Comparison of ENCODE assay signal across 15 cellular contexts in the genomic region with DNA sequence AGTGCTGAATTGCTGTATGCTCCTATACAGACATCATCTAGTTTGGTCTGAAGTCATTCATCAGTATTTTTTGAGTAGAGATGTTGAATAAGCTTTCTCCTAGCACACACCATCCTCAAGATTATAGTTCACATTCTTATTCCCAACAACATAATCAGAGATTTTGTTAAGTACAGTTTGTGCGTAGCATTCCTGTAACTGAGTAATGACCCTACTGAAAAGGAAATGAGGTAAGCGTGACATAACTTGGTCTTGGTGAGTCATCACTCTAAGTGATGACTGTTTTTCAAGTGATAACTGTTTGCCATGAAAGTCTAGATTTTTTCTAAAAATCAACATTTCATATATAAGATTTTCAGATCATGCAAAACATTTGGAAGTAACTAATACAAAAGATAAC. TPM values are rescaled to one million over a fixed set of nuclear protein-coding genes. Genes with fewer than 3 reads are reported as not detected.
DNase-seq lines count a peak whose midpoint lies in the region; ATAC-seq and TF ChIP-seq lines count a peak whose summit lies in the region.
"Had no signal": no experiment of that assay in that cellular context is flagged by ENCODE, and none has a peak within 500 bp of the region (broad histone marks: within the 10 kb centered on the region; RNA-seq: fewer than 3 reads in every experiment).

No MANE protein-coding gene starts in this region.

- DNase-seq in AG08395 (ENCODE audit: low spot score) (peak; percentile 50), HS-27A (ENCODE audit: low read depth) (peak; percentile 47), brain microvascular endothelial cell (peak; percentile 93), kidney tubule cell (ENCODE audit: low spot score) (peak; percentile 52), NCI-H1092 treated with DMSO at 0.1 percent for 48 hours (lab: John Stamatoyannopoulos, UW) (no peak)
- no peak for DNase-seq in stimulated activated CD4-positive, alpha-beta T cell treated with anti-CD3 and anti-CD28 coated beads, Interleukin-4, amount 100 ng/mL, for 1 hour
- DNase-seq in naive thymus-derived CD8-positive, alpha-beta T cell: no peak
- DNase-seq: activated CD8-positive, alpha-beta T cell treated with anti-CD3 and anti-CD28 coated beads for 36 hours; activated naive CD4-positive, alpha-beta T cell treated with anti-CD3 and anti-CD28 coated beads, Interleukin-2, amount 50 U/mL, for 16 hours; CD8-positive, alpha-beta T cell; sigmoid colon; transverse colon had no signal

- in situ Hi-C loops in brain microvascular endothelial cell (cut with HindIII; ENCODE audit: low pct_ligation_motif_present, low sequenced_read_pairs): no loop called here

- H3K27ac Mint-ChIP-seq in naive thymus-derived CD8-positive, alpha-beta T cell: no peak overlapping the region
- H3K27ac Mint-ChIP-seq: activated CD8-positive, alpha-beta T cell treated with anti-CD3 and anti-CD28 coated beads for 36 hours; CD8-positive, alpha-beta T cell had no signal

- no peak overlapping the region for H3K4me3 Mint-ChIP-seq in naive thymus-derived CD8-positive, alpha-beta T cell
- H3K4me3 Mint-ChIP-seq: activated CD8-positive, alpha-beta T cell treated with anti-CD3 and anti-CD28 coated beads for 36 hours; CD8-positive, alpha-beta T cell had no signal

- POLR2A ChIA-PET in naive thymus-derived CD8-positive, alpha-beta T cell (lab: Charles Lee): no interaction called here

- no peaks in the 10 kb centered on the region for H3K9me3 Mint-ChIP-seq in naive thymus-derived CD8-positive, alpha-beta T cell
- H3K9me3 Mint-ChIP-seq: activated CD8-positive, alpha-beta T cell treated with anti-CD3 and anti-CD28 coated beads for 36 hours; CD8-positive, alpha-beta T cell had no signal

- H3K27me3 ChIP-seq in brain microvascular endothelial cell (replicated peaks): no peaks in the 10 kb centered on the region
- H3K27me3 ChIP-seq: sigmoid colon, transverse colon had no signal

- TF ChIP-seq CTCF in brain microvascular endothelial cell (IDR thresholded peaks at IDR 0.05; ENCODE audit: low read depth, low read length, missing control alignments): no peak

- peak overlapping the region; percentile 94 for H3K27ac ChIP-seq in brain microvascular endothelial cell
- H3K27ac ChIP-seq: sigmoid colon, transverse colon had no signal

- H3K27me3 Mint-ChIP-seq in naive thymus-derived CD8-positive, alpha-beta T cell: peaks cover 4 to 41% (median 10%) of the 10 kb centered on the region in 5 donors

- H3K4me1 Mint-ChIP-seq in naive thymus-derived CD8-positive, alpha-beta T cell: no peaks in the 10 kb centered on the region

- ATAC-seq in GM21390 (IDR thresholded peaks at IDR 0.05; ENCODE audit: unreplicated experiment): no peak
- ATAC-seq in naive thymus-derived CD8-positive, alpha-beta T cell: no peak
- ATAC-seq: activated CD8-positive, alpha-beta T cell treated with anti-CD3 and anti-CD28 coated beads for 36 hours; CD8-positive, alpha-beta T cell had no signal

- no peak overlapping the region for H3K4me3 ChIP-seq in brain microvascular endothelial cell (ENCODE audit: low read depth, low read length)
- H3K4me3 ChIP-seq: sigmoid colon, transverse colon had no signal

- H3K36me3 ChIP-seq in brain microvascular endothelial cell (replicated peaks): no peaks in the 10 kb centered on the region
- H3K36me3 ChIP-seq: sigmoid colon, transverse colon had no signal

- H3K36me3 Mint-ChIP-seq in naive thymus-derived CD8-positive, alpha-beta T cell: no peaks in the 10 kb centered on the region
- H3K36me3 Mint-ChIP-seq: CD8-positive, alpha-beta T cell had no signal

RNA-seq across cellular contexts. Expression of gene FAM216B, which starts 18.5 kb away (rescaled TPM):
- total RNA-seq in naive thymus-derived CD8-positive, alpha-beta T cell: not detected
- polyA plus RNA-seq in naive thymus-derived CD8-positive, alpha-beta T cell: not detected
- total RNA-seq: activated CD8-positive, alpha-beta T cell treated with anti-CD3 and anti-CD28 coated beads for 36 hours; CD8-positive, alpha-beta T cell; mucosa of gallbladder; sigmoid colon; T-helper 1 cell treated with Interleukin-12 subunit alpha and Interleukin-12 subunit beta and Interleukin-4 antibody, amounts not matched to agents 30 ng/mL and 1 ng/mL, for 36 hours; transverse colon had no signal

Comparison
In these comparisons a context has a peak if more than half of its experiments do, and no peak if none do; other contexts are left out.
1. DNase-seq: peak in AG08395 (single experiment), HS-27A (single experiment), brain microvascular endothelial cell (single experiment) and kidney tubule cell (single experiment); none in stimulated activated CD4-positive, alpha-beta T cell treated with anti-CD3 and anti-CD28 coated beads, Interleukin-4, amount 100 ng/mL, for 1 hour (single experiment), naive thymus-derived CD8-positive, alpha-beta T cell (0 of 10) and NCI-H1092 treated with DMSO at 0.1 percent for 48 hours (single experiment).